In genomic region chr2:11941201-11942041, GRCh38 we compare ENCODE assay signal across 1 cellular context.
TF ChIP-seq lines count a peak whose summit lies in the region.

No MANE protein-coding gene starts in this region.

TF ChIP-seq in K562, 482 proteins besides CTCF, POLR2A, EP300 and RAD21 (continued from another document):
- TF ChIP-seq ZNF277 (CRISPR knock-in tag; IDR thresholded peaks at IDR 0.05; ENCODE audit: borderline replicate concordance) (no peak), RUNX1 (IDR thresholded peaks at IDR 0.05; ENCODE audit: low read depth) (0 out of 2 replicates have a peak, but pooled peaks have one; percentile 74), ZNF766 (CRISPR knock-in tag; conservative IDR thresholded peaks at IDR 0.05) (peak; percentile 88), ZBTB34 (CRISPR knock-in tag; IDR thresholded peaks at IDR 0.05) (no peak), POLR3G (IDR thresholded peaks at IDR 0.05; ENCODE audit: extremely low read depth, insufficient read length, insufficient replicate concordance) (no peak), HOXB6 (CRISPR knock-in tag; IDR thresholded peaks at IDR 0.05; ENCODE audit: borderline replicate concordance) (0 out of 2 replicates have a peak, but pooled peaks have one; percentile 10), FOXO4 (CRISPR knock-in tag; IDR thresholded peaks at IDR 0.05) (no peak), ZNF785 (CRISPR knock-in tag; IDR thresholded peaks at IDR 0.05) (no peak), SAP30 (IDR thresholded peaks at IDR 0.05; ENCODE audit: borderline replicate concordance, insufficient read depth, low read depth, low read length, poor library complexity, severe bottlenecking) (no peak), ZSCAN32 (CRISPR knock-in tag; IDR thresholded peaks at IDR 0.05) (no peak), SUPT5H (IDR thresholded peaks at IDR 0.05) (no peak), REST (CRISPR knock-in tag; IDR thresholded peaks at IDR 0.05; ENCODE audit: low read depth) (no peak), ZNF165 (CRISPR knock-in tag; IDR thresholded peaks at IDR 0.05; ENCODE audit: borderline replicate concordance) (no peak), MEIS2 (IDR thresholded peaks at IDR 0.05; ENCODE audit: partially characterized antibody) (peak; percentile 97), HMG20A (CRISPR knock-in tag; conservative IDR thresholded peaks at IDR 0.05) (no peak), ZNF407 (IDR thresholded peaks at IDR 0.05; ENCODE audit: low read depth) (no peak), CREB3L1 (IDR thresholded peaks at IDR 0.05; ENCODE audit: borderline replicate concordance, low read depth) (peak; percentile 40; the same call in 1 of the 2 replicates), ILK (tag; IDR thresholded peaks at IDR 0.05; ENCODE audit: borderline replicate concordance, low read depth) (no peak), ZC3H11A (IDR thresholded peaks at IDR 0.05; ENCODE audit: low read depth, low read length) (no peak), KLF1 (tag; IDR thresholded peaks at IDR 0.05) (no peak), HNRNPUL1 (IDR thresholded peaks at IDR 0.05; ENCODE audit: low read length) (no peak), PCBP1 (IDR thresholded peaks at IDR 0.05; ENCODE audit: low read depth, low read length, poor library complexity, severe bottlenecking) (no peak), ZNF586 (CRISPR knock-in tag; conservative IDR thresholded peaks at IDR 0.05) (no peak)
TF ChIP-seq in K562: peak in this region for 162.
